Comparison of ENCODE assay signal across 8 cellular contexts in genomic region chr11:63478896-63479295, GRCh38. TPM values are rescaled to one million over a fixed set of nuclear protein-coding genes. Genes with fewer than 3 reads are reported as not detected.
DNase-seq lines count a peak whose midpoint lies in the region; ATAC-seq and TF ChIP-seq lines count a peak whose summit lies in the region.

No MANE protein-coding gene starts in this region.

- H3K4me2 ChIP-seq in GM23338 = no peak overlapping the region

- H4K20me1 ChIP-seq in GM23338 (replicated peaks; ENCODE audit: insufficient read depth) = no peaks in the 10 kb centered on the region

- ATAC-seq in GM23338 (peak; percentile 97), WTC11 (peak; percentile 93), left lobe of liver (peak; percentile 99), GM19324 (IDR thresholded peaks at IDR 0.05; ENCODE audit: low FRiP score, unreplicated experiment) (no peak)

- no peak overlapping the region for H3K27ac Mint-ChIP-seq in GM23338
- no peak overlapping the region for H3K27ac Mint-ChIP-seq in WTC11
- no peak overlapping the region for H3K27ac Mint-ChIP-seq in chondrocyte (ENCODE audit: unreplicated experiment)

- H3K4me1 Mint-ChIP-seq in GM23338 (no peaks in the 10 kb centered on the region), WTC11 (peaks cover 14% of the 10 kb centered on the region), chondrocyte (ENCODE audit: low read depth) (no peaks in the 10 kb centered on the region)

- CTCF ChIA-PET in WTC11 (lab: Charles Lee) = interaction anchor here (0.6 to 4.4 kb wide), 33 partner anchors 9 to 595 kb away, joined by 3 to 92 read pairs (median 5); partner anchors contain the start of genes LGALS12, PLAAT3 and PLAAT5

- H3K4me3 ChIP-seq in GM23338 = no peak overlapping the region

- H3K9me2 ChIP-seq in GM23338 (ENCODE audit: insufficient read depth) = no peaks in the 10 kb centered on the region

- H2AFZ ChIP-seq in GM23338 = no peak overlapping the region

- POLR2A ChIA-PET in WTC11 (lab: Charles Lee) = interaction anchor here (0.6 kb wide), 1 partner anchor 256 kb away, joined by 3 read pairs; no protein-coding TSS in a partner anchor

- H3F3A ChIP-seq in GM23338 (replicated peaks; ENCODE audit: low read depth) = no peaks in the 10 kb centered on the region

- TF ChIP-seq CTCF in AG09319 (IDR thresholded peaks at IDR 0.05; ENCODE audit: low read depth, low read length) = peak; percentile 95
- peak; percentile 98 to 100 for TF ChIP-seq CTCF in GM23338 (conservative IDR thresholded peaks at IDR 0.05; ENCODE audit: low read depth in 2 of 2)
- TF ChIP-seq CTCF in WTC11 (IDR thresholded peaks at IDR 0.05) = peak; percentile 73
- TF ChIP-seq CTCF in chondrocyte (IDR thresholded peaks at IDR 0.05) = peak; percentile 94

- no peaks in the 10 kb centered on the region for H3K79me2 ChIP-seq in GM23338 (replicated peaks; ENCODE audit: insufficient read depth)

- H3K27ac ChIP-seq in GM23338 (ENCODE audit: low read depth) = no peak overlapping the region

- H3K27me3 ChIP-seq in GM23338 (ENCODE audit: insufficient read depth) = no peaks in the 10 kb centered on the region

- H3K4me3 Mint-ChIP-seq in GM23338 (no peak overlapping the region), WTC11 (no peak overlapping the region), chondrocyte (ENCODE audit: unreplicated experiment) (no peak overlapping the region)

- H3K36me3 ChIP-seq in GM23338 (ENCODE audit: insufficient read depth) = 0 out of 2 replicates have a peak, but pooled peaks cover 5% of the 10 kb centered on the region

- DNase-seq in AG09319 (ENCODE audit: extremely low read depth, low read depth) = peak; percentile 55
- DNase-seq in GM23338 (ENCODE audit: low spot score) = peak; percentile 89
- DNase-seq in NCI-H345 (lab: John Stamatoyannopoulos, UW) = peak; percentile 32
- peak; percentile 36 for DNase-seq in WTC11 (ENCODE audit: low spot score)
- DNase-seq in chondrocyte (ENCODE audit: low spot score) = no peak
- peak; percentile 57 for DNase-seq in left lobe of liver (ENCODE audit: low spot score)
- DNase-seq in stimulated activated CD4-positive, alpha-beta T cell treated with anti-CD3 and anti-CD28 coated beads, Interleukin-4, amount 100 ng/mL, for 4 hours = peak; percentile 12 to 33

- peaks cover 7% of the 10 kb centered on the region for H3K27me3 Mint-ChIP-seq in GM23338 (ENCODE audit: insufficient read depth, low read depth, poor library complexity)
- no peaks in the 10 kb centered on the region; the same call in 1 of the 2 replicates for H3K27me3 Mint-ChIP-seq in WTC11 (ENCODE audit: low read depth)
- H3K27me3 Mint-ChIP-seq in chondrocyte (ENCODE audit: low read depth) = peaks cover 25% of the 10 kb centered on the region

- H3K36me3 Mint-ChIP-seq in GM23338 (ENCODE audit: low read depth) (peaks cover 8% of the 10 kb centered on the region; the same call in 2 of the 3 replicates), WTC11 (peaks cover 42% of the 10 kb centered on the region), chondrocyte (ENCODE audit: low read depth) (peaks cover 6% of the 10 kb centered on the region)

- no peaks in the 10 kb centered on the region for H3K4me1 ChIP-seq in GM23338 (ENCODE audit: insufficient read depth)

- peaks cover 1% of the 10 kb centered on the region for H3K9me3 Mint-ChIP-seq in GM23338
- H3K9me3 Mint-ChIP-seq in WTC11 = peaks cover 38% of the 10 kb centered on the region
- H3K9me3 Mint-ChIP-seq in chondrocyte (ENCODE audit: low read depth) = peaks cover 21% of the 10 kb centered on the region

TF ChIP-seq in GM23338, 12 proteins besides CTCF, POLR2A, EP300 and RAD21 (continues in another document):
- TF ChIP-seq STAT1 (IDR thresholded peaks at IDR 0.05; ENCODE audit: unreplicated experiment) (no peak), REST (IDR thresholded peaks at IDR 0.05; ENCODE audit: unreplicated experiment) (no peak), ZNF331 (CRISPR knock-in tag; IDR thresholded peaks at IDR 0.05; ENCODE audit: low read depth) (no peak), ZNF114 (CRISPR knock-in tag; IDR thresholded peaks at IDR 0.05) (no peak)

TF ChIP-seq in WTC11, 78 proteins besides CTCF, POLR2A, EP300 and RAD21:
- TF ChIP-seq ETV6 (CRISPR knock-in tag; IDR thresholded peaks at IDR 0.05) (0 out of 2 replicates have a peak, but pooled peaks have one; percentile 53), MYBL2 (CRISPR knock-in tag; IDR thresholded peaks at IDR 0.05) (no peak), E2F5 (CRISPR knock-in tag; IDR thresholded peaks at IDR 0.05) (no peak)
TF ChIP-seq in WTC11: peak in this region for 1.

RNA-seq across cellular contexts. Expression of gene PLAAT5, which starts 12.1 kb away (rescaled TPM):
- 10.4 and 11.6 TPM in 2 replicates for total RNA-seq in GM23338 (2014; rRNA removed; shearing (Covaris generic))
- 7.5 and 7.7 TPM in 2 replicates for polyA plus RNA-seq in GM23338 (2016; fragmentation: Nextera tagmentation; extraction: Ambion mirVana)
- total RNA-seq in WTC11 (2021) (14.7 to 23.0 TPM (median 16.0 TPM) in 3 replicates), chondrocyte (0.10 TPM in 1 of 3 replicates, not detected in the others), left lobe of liver (not detected)

RNA-seq across cellular contexts. Expression of gene LGALS12, which starts 27.0 kb away (rescaled TPM):
- total RNA-seq in GM23338 (2014; rRNA removed; shearing (Covaris generic)) = 0.62 and 0.94 TPM in 2 replicates
- polyA plus RNA-seq in GM23338 (2016; fragmentation: Nextera tagmentation; extraction: Ambion mirVana) = 0.57 and 1.2 TPM in 2 replicates
- 1.1 to 1.4 TPM (median 1.4 TPM) in 3 replicates for total RNA-seq in WTC11 (2021)
- not detected in 3 replicates for total RNA-seq in chondrocyte
- total RNA-seq in left lobe of liver = not detected

RNA-seq across cellular contexts. Expression of gene PLAAT4, which starts 57.7 kb away (rescaled TPM):
- total RNA-seq in GM23338 (2014; rRNA removed; shearing (Covaris generic)) = 0.69 and 3.3 TPM in 2 replicates
- polyA plus RNA-seq in GM23338 (2016; fragmentation: Nextera tagmentation; extraction: Ambion mirVana) = 4.6 and 5.0 TPM in 2 replicates
- 1.1 to 2.9 TPM (median 1.4 TPM) in 3 replicates for total RNA-seq in WTC11 (2021)
- total RNA-seq in chondrocyte = 1.8 to 3.0 TPM (median 2.5 TPM) in 3 replicates
- total RNA-seq in left lobe of liver = 47.6 TPM

Comparison
In these comparisons a context has a peak if more than half of its experiments do, and no peak if none do; other contexts are left out.
1. RNA of gene PLAAT5, which starts 12.1 kb away (total RNA-seq): 14.7 to 23.0 TPM in WTC11 and 10.4 to 11.6 TPM in GM23338; 0.10 TPM in chondrocyte and not detected in left lobe of liver (single experiment); every median in the first group is over 10 times any median in the second.
2. RNA of gene PLAAT4, which starts 57.7 kb away (total RNA-seq): 47.6 TPM in left lobe of liver (single experiment); 1.1 to 2.9 TPM in WTC11, 1.8 to 3.0 TPM in chondrocyte and 0.69 to 3.3 TPM in GM23338; every median in the first group is over 10 times any median in the second.
3. Peak in every context shown above with its lines, with median percentiles within 50 percentile points of each other: CTCF ChIP-seq.